Comparison of ENCODE assay signal across 17 cellular contexts in genomic region chr14:71465316-71465715, GRCh38.
A peak's percentile ranks its signal among the peaks of the same experiment; 100 is the strongest.
DNase-seq lines count a peak whose midpoint lies in the region; TF ChIP-seq lines count a peak whose summit lies in the region.
"Had no signal": no experiment of that assay in that cellular context is flagged by ENCODE, and none has a peak within 500 bp of the region (broad histone marks: within the 10 kb centered on the region; RNA-seq: fewer than 3 reads in every experiment).

No MANE protein-coding gene starts in this region.

- no peak overlapping the region for H3K4me2 ChIP-seq in PC-9

- H3K9me3 Mint-ChIP-seq in activated CD4-positive, alpha-beta T cell treated with anti-CD3 and anti-CD28 coated beads, Interleukin-2, amount 10 ng/mL, durations not matched to agents 24 days and 14 days = peaks cover 18% of the 10 kb centered on the region

- H3K4me3 ChIP-seq in cardiac fibroblast (replicated peaks in 1 of 2; ENCODE audit: low read depth in 2 of 2, low read length in 2 of 2) (no peak overlapping the region), fibroblast of mammary gland (ENCODE audit: control insufficient read depth, low read depth, low read length) (no peak overlapping the region), PC-9 (no peak overlapping the region)

- CTCF ChIA-PET in PC-9 (lab: Charles Lee) = no interaction called here

- no peak overlapping the region for H3K27ac ChIP-seq in PC-9

- peaks cover 66% of the 10 kb centered on the region for H3K36me3 Mint-ChIP-seq in activated CD4-positive, alpha-beta T cell treated with anti-CD3 and anti-CD28 coated beads, Interleukin-2, amount 10 ng/mL, durations not matched to agents 24 days and 14 days (ENCODE audit: low read depth)

- H3K27ac Mint-ChIP-seq in activated CD4-positive, alpha-beta T cell treated with anti-CD3 and anti-CD28 coated beads, Interleukin-2, amount 10 ng/mL, durations not matched to agents 24 days and 14 days = no peak overlapping the region

- H3K9me2 ChIP-seq in PC-9 (ENCODE audit: insufficient read depth) = no peaks in the 10 kb centered on the region

- H3K4me1 Mint-ChIP-seq in activated CD4-positive, alpha-beta T cell treated with anti-CD3 and anti-CD28 coated beads, Interleukin-2, amount 10 ng/mL, durations not matched to agents 24 days and 14 days = peaks cover 11% of the 10 kb centered on the region

- no peaks in the 10 kb centered on the region for H3K4me1 ChIP-seq in PC-9 (replicated peaks; ENCODE audit: insufficient read depth)

- H3K27me3 Mint-ChIP-seq in activated CD4-positive, alpha-beta T cell treated with anti-CD3 and anti-CD28 coated beads, Interleukin-2, amount 10 ng/mL, durations not matched to agents 24 days and 14 days = no peaks in the 10 kb centered on the region

- TF ChIP-seq CTCF in cardiac fibroblast (IDR thresholded peaks at IDR 0.05; ENCODE audit: low read depth, low read length) (no peak), fibroblast of mammary gland (conservative IDR thresholded peaks at IDR 0.05; ENCODE audit: control insufficient read depth, insufficient read depth, low read depth, low read length) (no peak), PC-9 (conservative IDR thresholded peaks at IDR 0.05) (no peak), GM10266 (IDR thresholded peaks at IDR 0.05; ENCODE audit: control insufficient read depth, insufficient read depth, low read depth, missing control alignments) (no peak)

- BruUV-seq in PC-9 (replicated peaks; lab: Mats Ljungman, UMichigan) = no TSS peak

- intact Hi-C loops in activated CD4-positive, alpha-beta T cell treated with anti-CD3 and anti-CD28 coated beads, Interleukin-2, amount 10 ng/mL, durations not matched to agents 24 days and 14 days (cut with micrococcal nuclease) = no loop called here
- intact Hi-C loops in PC-9 (cut with micrococcal nuclease; ENCODE audit: unreplicated experiment) = no loop called here

- POLR2A ChIA-PET in PC-9 (lab: Charles Lee; ENCODE audit: unreplicated experiment) = no interaction called here

- H2AFZ ChIP-seq in PC-9 = no peak overlapping the region

- H3K27me3 ChIP-seq in PC-9 (ENCODE audit: insufficient read depth, low read depth) = no peaks in the 10 kb centered on the region

- H3F3A ChIP-seq in PC-9 (ENCODE audit: insufficient read depth, low read depth) = peaks cover 23% of the 10 kb centered on the region; the same call in 1 of the 2 replicates

- H3K9me3 ChIP-seq in PC-9 (ENCODE audit: insufficient read depth, low read depth) = no peaks in the 10 kb centered on the region

- H3K4me3 Mint-ChIP-seq in activated CD4-positive, alpha-beta T cell treated with anti-CD3 and anti-CD28 coated beads, Interleukin-2, amount 10 ng/mL, durations not matched to agents 24 days and 14 days = no peak overlapping the region

- H3K79me2 ChIP-seq in PC-9 (ENCODE audit: low read depth) = peaks cover 40% of the 10 kb centered on the region

- H4K20me1 ChIP-seq in PC-9 (ENCODE audit: insufficient read depth) = peaks cover 6% of the 10 kb centered on the region

- peaks cover 19% of the 10 kb centered on the region; the same call in 1 of the 2 replicates for H3K36me3 ChIP-seq in PC-9 (ENCODE audit: low read depth)

- DNase-seq in activated CD4-positive, alpha-beta T cell treated with anti-CD3 and anti-CD28 coated beads, Interleukin-2, amount 10 ng/mL, durations not matched to agents 24 days and 14 days = peak; percentile 28
- DNase-seq in activated CD4-positive, alpha-beta T cell treated with anti-CD3 and anti-CD28 coated beads, Interleukin-2, amount 50 U/mL, for 4 hours = no peak
- DNase-seq in cardiac fibroblast (ENCODE audit: low read depth in 2 of 2) (peak; percentile 56 to 69), fibroblast of mammary gland (ENCODE audit: low read depth) (peak; percentile 48), PC-9 (no peak), COLO668 (lab: John Stamatoyannopoulos, UW; ENCODE audit: unreplicated experiment) (no peak), GM10266 (ENCODE audit: extremely low spot score) (no peak), NCI-H1092 (lab: John Stamatoyannopoulos, UW) (no peak)
- DNase-seq: COR-L47; DMS 273 treated with DMSO at 0.1 percent for 48 hours; DND-41; NCI-H1092 treated with DMSO at 0.1 percent for 48 hours; NCI-H1694; NCI-H2081 treated with DMSO at 0.1 percent for 48 hours; NCI-H748 treated with DMSO at 0.1 percent for 48 hours; NK-92 treated with Interleukin-12 subunit alpha and Interleukin-12 subunit beta, amount 100 ng/mL, for 24 hours; Right ventricle myocardium superior had no signal

Comparison
In these comparisons a context has a peak if more than half of its experiments do, and no peak if none do; other contexts are left out.
1. DNase-seq: peak in activated CD4-positive, alpha-beta T cell treated with anti-CD3 and anti-CD28 coated beads, Interleukin-2, amount 10 ng/mL, durations not matched to agents 24 days and 14 days (single experiment), cardiac fibroblast (2 of 2) and fibroblast of mammary gland (single experiment); none in activated CD4-positive, alpha-beta T cell treated with anti-CD3 and anti-CD28 coated beads, Interleukin-2, amount 50 U/mL, for 4 hours (0 of 2), PC-9 (0 of 2), COLO668 (single experiment), GM10266 (single experiment) and NCI-H1092 (single experiment).